12 cellular contexts compared by ENCODE assay signal in genomic region chr3:14405886-14406238, GRCh38. TPM values are rescaled to one million over a fixed set of nuclear protein-coding genes. Genes with fewer than 3 reads are reported as not detected.
A peak's percentile ranks its signal among the peaks of the same experiment; 100 is the strongest.
DNase-seq lines count a peak whose midpoint lies in the region; ATAC-seq and TF ChIP-seq lines count a peak whose summit lies in the region.
"Had no signal": no experiment of that assay in that cellular context is flagged by ENCODE, and none has a peak within 500 bp of the region (broad histone marks: within the 10 kb centered on the region; RNA-seq: fewer than 3 reads in every experiment).

No MANE protein-coding gene starts in this region.

- TF ChIP-seq CTCF in HEK293 (tag by site-specific recombination; IDR thresholded peaks at IDR 0.05) (no peak), mammary epithelial cell (conservative IDR thresholded peaks at IDR 0.05 in 1 of 2, IDR thresholded peaks at IDR 0.05 in 1 of 2; ENCODE audit: extremely low read depth in 1 of 2, insufficient read depth in 1 of 2, low read depth in 1 of 2, low read length in 2 of 2) (no peak), neutrophil (IDR thresholded peaks at IDR 0.05) (no peak)

- H3K4me2 ChIP-seq in BLaER1 treated with 17β-estradiol and CSF1 and Interleukin-3, amounts not matched to agents 10 nM and 100 nM, result peak overlapping the region; percentile 92 to 100 (median 97)
- peak overlapping the region; percentile 18 for H3K4me2 ChIP-seq in mammary epithelial cell (ENCODE audit: insufficient read depth, low read depth, low read length)

- H4K20me1 ChIP-seq in BLaER1 treated with 17β-estradiol and CSF1 and Interleukin-3, amounts not matched to agents 10 nM and 100 nM, result peaks cover 0 to 76% (median 51%) of the 10 kb centered on the region in 11 experiments; a peak in 20 of 22 replicates
- no peaks in the 10 kb centered on the region for H4K20me1 ChIP-seq in mammary epithelial cell (ENCODE audit: insufficient read depth, low read length)

- H2AFZ ChIP-seq in mammary epithelial cell (ENCODE audit: low read depth, low read length), result no peak overlapping the region

- CTCF ChIA-PET in HEK293 (lab: Yijun Ruan, JAX) (interaction anchor here (0.6 to 0.9 kb wide), 5 partner anchors 45 to 199 kb away, joined by 3 to 4 read pairs (median 3); no protein-coding TSS in a partner anchor), mammary epithelial cell (lab: Charles Lee; ENCODE audit: low non-redundant PET) (no interaction called here)

- BruUV-seq in mammary epithelial cell (replicated peaks; lab: Mats Ljungman, UMichigan), result no TSS peak

- peak overlapping the region in 4 of 10 experiments; percentile 84 to 95 (median 90); a peak in 4 of 20 replicates for H3K4me3 ChIP-seq in BLaER1 treated with 17β-estradiol and CSF1 and Interleukin-3, amounts not matched to agents 10 nM and 100 nM
- no peak overlapping the region for H3K4me3 ChIP-seq in HEK293 (ENCODE audit: low read depth, low read length)
- H3K4me3 ChIP-seq in mammary epithelial cell (replicated peaks in 1 of 3; ENCODE audit: insufficient read depth in 1 of 3, low read depth in 2 of 3, low read length in 3 of 3), result no peak overlapping the region
- H3K4me3 ChIP-seq in neutrophil (ENCODE audit: low read depth in 1 of 2, low read length in 1 of 2), result peak overlapping the region; percentile 99 to 100
- H3K4me3 ChIP-seq in effector memory CD4-positive, alpha-beta T cell (ENCODE audit: insufficient read depth, low read depth, low read length, poor library complexity, severe bottlenecking), result no peak overlapping the region

- intact Hi-C loops in mammary epithelial cell (cut with micrococcal nuclease), result no loop called here

- 48% methylated on average over 6 of the region's 6 CpGs for WGBS in mammary epithelial cell (ENCODE audit: low coverage, missing lambda C conversion rate)

- in situ Hi-C loops in mammary epithelial cell (cut with MboI; ENCODE audit: low sequenced_read_pairs in 2 of 2), result no loop called here

- H3K9me3 ChIP-seq in BLaER1 treated with 17β-estradiol and CSF1 and Interleukin-3, amounts not matched to agents 10 nM and 100 nM (replicated peaks in 1 of 11), result no peaks in the 10 kb centered on the region
- H3K9me3 ChIP-seq in HEK293 (ENCODE audit: control insufficient read depth, insufficient read depth, low read depth, low read length) (no peaks in the 10 kb centered on the region), mammary epithelial cell (replicated peaks; ENCODE audit: insufficient read depth, low read length) (no peaks in the 10 kb centered on the region), neutrophil (no peaks in the 10 kb centered on the region)
- H3K9me3 ChIP-seq in effector memory CD4-positive, alpha-beta T cell (ENCODE audit: control insufficient read depth, low read length), result no peaks in the 10 kb centered on the region

- peaks cover 0 to 32% (median 25%) of the 10 kb centered on the region in 11 experiments; a peak in 16 of 22 replicates for H3K36me3 ChIP-seq in BLaER1 treated with 17β-estradiol and CSF1 and Interleukin-3, amounts not matched to agents 10 nM and 100 nM
- H3K36me3 ChIP-seq in HEK293 (ENCODE audit: control insufficient read depth in 2 of 2, insufficient read depth in 1 of 2, low read length in 2 of 2), result peaks cover 0 to 2% of the 10 kb centered on the region in 2 experiments; a peak in 1 of 3 replicates
- peaks cover 5% of the 10 kb centered on the region for H3K36me3 ChIP-seq in mammary epithelial cell (ENCODE audit: insufficient read depth, low read length)
- H3K36me3 ChIP-seq in neutrophil, result peaks cover 45% of the 10 kb centered on the region
- H3K36me3 ChIP-seq in effector memory CD4-positive, alpha-beta T cell (ENCODE audit: control insufficient read depth, insufficient read depth, low read length), result peaks cover 3% of the 10 kb centered on the region

- peak overlapping the region in 5 of 11 experiments; percentile 12 to 97 (median 18); a peak in 6 of 22 replicates for H3K27ac ChIP-seq in BLaER1 treated with 17β-estradiol and CSF1 and Interleukin-3, amounts not matched to agents 10 nM and 100 nM
- H3K27ac ChIP-seq in HEK293 (ENCODE audit: extremely low read depth, low read depth, low read length) (no peak overlapping the region), mammary epithelial cell (ENCODE audit: insufficient read depth, low read depth, low read length) (no peak overlapping the region), neutrophil (peak overlapping the region; percentile 99)
- no peak overlapping the region for H3K27ac ChIP-seq in effector memory CD4-positive, alpha-beta T cell (ENCODE audit: insufficient read depth, low read length, poor library complexity, severe bottlenecking)
- H3K27ac ChIP-seq: foreskin keratinocyte had no signal

- H3K79me2 ChIP-seq in mammary epithelial cell (ENCODE audit: insufficient read depth, low read length), result peaks cover 63% of the 10 kb centered on the region

- DNase-seq in mammary epithelial cell, result no peak
- no peak for DNase-seq in DMS79 treated with DMSO at 0.1 percent for 48 hours (lab: John Stamatoyannopoulos, UW)
- DNase-seq in DMS114 treated with DMSO at 0.1 percent for 48 hours (lab: John Stamatoyannopoulos, UW; ENCODE audit: unreplicated experiment), result no peak
- no peak for DNase-seq in effector memory CD4-positive, alpha-beta T cell
- DNase-seq: amygdala, foreskin keratinocyte, NCI-H1436 had no signal

- no peak for ATAC-seq in GM19463 (IDR thresholded peaks at IDR 0.05; ENCODE audit: unreplicated experiment)
- ATAC-seq: foreskin keratinocyte; natural killer cell treated with Interleukin-12 subunit alpha and Interleukin-12 subunit beta and Interleukin-15 and Interleukin-18, amount 100 ng/mL, for 72 hours had no signal

- POLR2A ChIA-PET in HEK293 (lab: Yijun Ruan, JAX), result interaction anchor here (1.1 kb wide), 1 partner anchor 46 kb away, joined by 3 read pairs; no protein-coding TSS in a partner anchor

- dilution Hi-C loops in mammary epithelial cell (cut with HindIII; ENCODE audit: low sequenced_read_pairs), result no loop called here

- H3K27me3 ChIP-seq in BLaER1 treated with 17β-estradiol and CSF1 and Interleukin-3, amounts not matched to agents 10 nM and 100 nM, result no peaks in the 10 kb centered on the region
- H3K27me3 ChIP-seq in mammary epithelial cell (ENCODE audit: insufficient read depth, low read length), result no peaks in the 10 kb centered on the region
- no peaks in the 10 kb centered on the region for H3K27me3 ChIP-seq in neutrophil
- no peaks in the 10 kb centered on the region for H3K27me3 ChIP-seq in effector memory CD4-positive, alpha-beta T cell (replicated peaks; ENCODE audit: control insufficient read depth, insufficient read depth, low read length, poor library complexity, severe bottlenecking)
- H3K27me3 ChIP-seq: foreskin keratinocyte had no signal

- H3K4me1 ChIP-seq in BLaER1 treated with 17β-estradiol and CSF1 and Interleukin-3, amounts not matched to agents 10 nM and 100 nM, result peaks cover 65 to 81% (median 77%) of the 10 kb centered on the region in 10 experiments
- H3K4me1 ChIP-seq in HEK293 (ENCODE audit: control insufficient read depth, insufficient read depth, low read length) (peaks cover 2% of the 10 kb centered on the region; the same call in 1 of the 2 replicates), mammary epithelial cell (ENCODE audit: insufficient read depth, low read length) (peaks cover 28% of the 10 kb centered on the region), neutrophil (ENCODE audit: control insufficient read depth in 1 of 2, insufficient read depth in 1 of 2, low read depth in 1 of 2, low read length in 1 of 2) (peaks cover 80 to 83% of the 10 kb centered on the region in 2 experiments)
- peaks cover 21% of the 10 kb centered on the region for H3K4me1 ChIP-seq in effector memory CD4-positive, alpha-beta T cell (ENCODE audit: control insufficient read depth, insufficient read depth, low read length, poor library complexity, severe bottlenecking)

- peak overlapping the region in 6 of 11 experiments; percentile 7 to 91 (median 28); a peak in 8 of 22 replicates for H3K9ac ChIP-seq in BLaER1 treated with 17β-estradiol and CSF1 and Interleukin-3, amounts not matched to agents 10 nM and 100 nM
- no peak overlapping the region for H3K9ac ChIP-seq in mammary epithelial cell (ENCODE audit: insufficient read depth, low read length)

TF ChIP-seq in HEK293, 187 proteins besides CTCF, POLR2A, EP300 and RAD21:
- TF ChIP-seq EGR2 (tag by site-specific recombination; IDR thresholded peaks at IDR 0.05; ENCODE audit: low read depth) (peak; percentile 75), ZBTB48 (tag by site-specific recombination; IDR thresholded peaks at IDR 0.05) (no peak), ZFHX2 (tag by site-specific recombination; conservative IDR thresholded peaks at IDR 0.05) (peak; percentile 61)

RNA-seq across cellular contexts. Expression of gene SLC6A6, which starts 3.5 kb away (rescaled TPM):
- 10 to 100 TPM; 14.8 to 17.7 TPM for total RNA-seq in mammary epithelial cell
- polyA plus RNA-seq in mammary epithelial cell, result 13.4 TPM
- 76.1 TPM for polyA minus RNA-seq in mammary epithelial cell

Comparison
In these comparisons a context has a peak if more than half of its experiments do, and no peak if none do; other contexts are left out.
1. H3K4me3 ChIP-seq: peak in neutrophil (2 of 2); none in HEK293 (single experiment), mammary epithelial cell (0 of 3) and effector memory CD4-positive, alpha-beta T cell (single experiment).